In the genomic region with DNA sequence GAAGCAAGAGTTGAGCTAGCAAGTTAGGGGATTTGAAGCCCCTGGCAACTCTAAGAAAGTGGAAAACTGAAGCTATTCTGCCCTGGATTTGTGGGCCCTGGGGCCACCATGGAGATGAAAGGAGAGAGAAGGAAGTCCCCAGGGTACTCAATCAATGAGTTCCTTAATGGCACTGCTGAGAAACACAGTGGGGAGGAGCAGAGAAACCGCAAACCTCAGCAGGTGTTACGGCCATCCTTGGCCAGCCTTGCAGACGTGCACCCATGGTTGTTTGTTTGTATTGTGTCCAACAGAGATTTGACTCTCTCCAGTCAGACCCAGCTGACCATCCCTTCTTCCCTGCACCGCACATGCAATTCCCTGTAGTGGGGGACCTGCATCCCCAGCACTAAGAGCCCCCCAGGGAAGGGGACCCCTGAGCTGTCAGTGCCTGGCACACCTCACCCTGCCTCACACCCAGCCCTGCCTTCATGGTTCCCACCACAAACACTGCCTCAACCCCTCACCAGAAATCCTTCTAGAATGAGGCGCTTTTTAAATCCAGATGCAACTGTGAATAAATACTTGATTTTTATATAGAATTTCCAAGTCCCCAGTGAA, we compare ENCODE assay signal across 17 cellular contexts.
DNase-seq lines count a peak whose midpoint lies in the region; ATAC-seq and TF ChIP-seq lines count a peak whose summit lies in the region.
"Had no signal": no experiment of that assay in that cellular context is flagged by ENCODE, and none has a peak within 500 bp of the region (broad histone marks: within the 10 kb centered on the region; RNA-seq: fewer than 3 reads in every experiment).

No MANE protein-coding gene starts in this region.

- H3K9me3 ChIP-seq in lower lobe of right lung: peaks cover 4% of the 10 kb centered on the region
- H3K9me3 ChIP-seq: suprapubic skin had no signal

- peaks cover 6% of the 10 kb centered on the region for H3K36me3 Mint-ChIP-seq in WTC11
- H3K36me3 Mint-ChIP-seq: brain, IgD-negative memory B cell had no signal

- POLR2A ChIA-PET in WTC11 (lab: Charles Lee): no interaction called here

- no peak overlapping the region for H3K27ac Mint-ChIP-seq in WTC11
- H3K27ac Mint-ChIP-seq: brain; effector memory CD8-positive, alpha-beta T cell; IgD-negative memory B cell had no signal

- peaks cover 22% of the 10 kb centered on the region for H3K4me1 Mint-ChIP-seq in WTC11
- H3K4me1 Mint-ChIP-seq: IgD-negative memory B cell had no signal

- intact Hi-C loops in left cardiac atrium (cut with DNase I) (no loop called here), lower lobe of right lung (cut with DNase I) (no loop called here)

- ATAC-seq in GM18870 (IDR thresholded peaks at IDR 0.05; ENCODE audit: unreplicated experiment): peak; percentile 86
- ATAC-seq in GM21515 (IDR thresholded peaks at IDR 0.05; ENCODE audit: unreplicated experiment): peak; percentile 82
- peak; percentile 91 for ATAC-seq in HG03196 (IDR thresholded peaks at IDR 0.05; ENCODE audit: unreplicated experiment)
- ATAC-seq in WTC11: no peak
- ATAC-seq in left cardiac atrium: no peak
- ATAC-seq in HG03565 (IDR thresholded peaks at IDR 0.05; ENCODE audit: unreplicated experiment): no peak
- no peak for ATAC-seq in lower lobe of right lung
- ATAC-seq: effector memory CD8-positive, alpha-beta T cell had no signal

- H3K27me3 Mint-ChIP-seq in WTC11 (ENCODE audit: low read depth): peaks cover 19% of the 10 kb centered on the region

- no peak for TF ChIP-seq CTCF in WTC11 (IDR thresholded peaks at IDR 0.05)
- no peak for TF ChIP-seq CTCF in lower lobe of right lung (IDR thresholded peaks at IDR 0.05)

- CTCF ChIA-PET in WTC11 (lab: Charles Lee): interaction anchor here (0.7 kb wide), 2 partner anchors 71 to 90 kb away, joined by 3 to 4 read pairs; no protein-coding TSS in a partner anchor

- H3K9me3 Mint-ChIP-seq in WTC11: peaks cover 20% of the 10 kb centered on the region; the same call in 1 of the 2 replicates
- H3K9me3 Mint-ChIP-seq: effector memory CD8-positive, alpha-beta T cell had no signal

- no peak overlapping the region for H3K27ac ChIP-seq in lower lobe of right lung
- H3K27ac ChIP-seq: C4-2B, suprapubic skin had no signal

- H3K27me3 ChIP-seq in lower lobe of right lung (ENCODE audit: low read depth): no peaks in the 10 kb centered on the region

- DNase-seq in WTC11 (ENCODE audit: low spot score) (no peak), left cardiac atrium (no peak), cerebellar cortex (ENCODE audit: low spot score) (no peak), lower lobe of right lung (no peak)
- DNase-seq: activated gamma-delta T cell treated with Interleukin-2 at 50 U/mL for 16 hours; effector memory CD8-positive, alpha-beta T cell; mesendoderm; nucleus accumbens; stimulated activated CD4-positive, alpha-beta T cell treated with anti-CD3 and anti-CD28 coated beads, Interleukin-12 subunit alpha, Interleukin-12 subunit beta, amount 100 ng/mL, for 4 hours had no signal

- H3K36me3 ChIP-seq in lower lobe of right lung: no peaks in the 10 kb centered on the region
- H3K36me3 ChIP-seq: suprapubic skin had no signal

- no peak overlapping the region for H3K4me3 Mint-ChIP-seq in WTC11
- H3K4me3 Mint-ChIP-seq: brain; effector memory CD8-positive, alpha-beta T cell; IgD-negative memory B cell had no signal

- no peaks in the 10 kb centered on the region for H3K4me1 ChIP-seq in lower lobe of right lung

- H3K4me3 ChIP-seq in lower lobe of right lung: no peak overlapping the region
- H3K4me3 ChIP-seq: suprapubic skin had no signal

TF ChIP-seq in WTC11, 78 proteins besides CTCF, POLR2A, EP300 and RAD21:
- TF ChIP-seq ETV6 (CRISPR knock-in tag; IDR thresholded peaks at IDR 0.05): 0 out of 2 replicates have a peak, but pooled peaks have one; percentile 40
- TF ChIP-seq, protein P1, sequence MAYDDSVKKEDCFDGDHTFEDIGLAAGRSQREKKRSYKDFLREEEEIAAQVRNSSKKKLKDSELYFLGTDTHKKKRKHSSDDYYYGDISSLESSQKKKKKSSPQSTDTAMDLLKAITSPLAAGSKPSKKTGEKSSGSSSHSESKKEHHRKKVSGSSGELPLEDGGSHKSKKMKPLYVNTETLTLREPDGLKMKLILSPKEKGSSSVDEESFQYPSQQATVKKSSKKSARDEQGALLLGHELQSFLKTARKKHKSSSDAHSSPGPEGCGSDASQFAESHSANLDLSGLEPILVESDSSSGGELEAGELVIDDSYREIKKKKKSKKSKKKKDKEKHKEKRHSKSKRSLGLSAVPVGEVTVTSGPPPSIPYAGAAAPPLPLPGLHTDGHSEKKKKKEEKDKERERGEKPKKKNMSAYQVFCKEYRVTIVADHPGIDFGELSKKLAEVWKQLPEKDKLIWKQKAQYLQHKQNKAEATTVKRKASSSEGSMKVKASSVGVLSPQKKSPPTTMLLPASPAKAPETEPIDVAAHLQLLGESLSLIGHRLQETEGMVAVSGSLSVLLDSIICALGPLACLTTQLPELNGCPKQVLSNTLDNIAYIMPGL (CRISPR knock-in tag; IDR thresholded peaks at IDR 0.05): no peak
- peak; percentile 95 for TF ChIP-seq ZNF423 (CRISPR knock-in tag; IDR thresholded peaks at IDR 0.05)

Comparison
In these comparisons a context has a peak if more than half of its experiments do, and no peak if none do; other contexts are left out.
1. ATAC-seq: peak in GM18870 (single experiment), GM21515 (single experiment) and HG03196 (single experiment); none in WTC11 (single experiment), left cardiac atrium (0 of 2), HG03565 (single experiment) and lower lobe of right lung (0 of 2).